In genomic region chr22:39144101-39144815, GRCh38 we compare ENCODE assay signal across 8 cellular contexts. TPM values are rescaled to one million over a fixed set of nuclear protein-coding genes. Genes with fewer than 3 reads are reported as not detected.
DNase-seq lines count a peak whose midpoint lies in the region; ATAC-seq, FAIRE-seq and TF ChIP-seq lines count a peak whose summit lies in the region.

No MANE protein-coding gene starts in this region.

- BruUV-seq in PC-3 (replicated peaks; lab: Mats Ljungman, UMichigan) = TSS peak; percentile 36

- no peaks in the 10 kb centered on the region for H3K36me3 ChIP-seq in PC-3 (ENCODE audit: low read depth, low read length)
- H3K36me3 ChIP-seq in iPS DF 6.9 (ENCODE audit: control insufficient read depth, insufficient read depth, low read length) = no peaks in the 10 kb centered on the region
- H3K36me3 ChIP-seq in small intestine (ENCODE audit: control insufficient read depth in 2 of 2, insufficient read depth in 2 of 2, low read length in 2 of 2) = no peaks in the 10 kb centered on the region

- no peaks in the 10 kb centered on the region for H4K20me1 ChIP-seq in PC-3 (ENCODE audit: low read length)

- no peak overlapping the region for H3K27ac ChIP-seq in PC-3 (ENCODE audit: low read length)
- no peak overlapping the region for H3K27ac ChIP-seq in iPS DF 6.9 (ENCODE audit: low read length)
- H3K27ac ChIP-seq in small intestine (ENCODE audit: low read depth in 1 of 2, low read length in 1 of 2) = peak overlapping the region in 1 of 2 donors; percentile 76

- no peaks in the 10 kb centered on the region for H3K79me2 ChIP-seq in PC-3 (ENCODE audit: low read length)

- peak; percentile 32 for DNase-seq in COLO668 (lab: John Stamatoyannopoulos, UW; ENCODE audit: unreplicated experiment)
- DNase-seq in PC-3 = peak; percentile 17
- peak; percentile 42 for DNase-seq in activated naive CD8-positive, alpha-beta T cell treated with anti-CD3 and anti-CD28 coated beads, Interleukin-2, amount 50 U/mL, for 16 hours (ENCODE audit: low read depth, low spot score)
- DNase-seq in iPS DF 6.9 (ENCODE audit: low read depth, low spot score) = no peak
- DNase-seq in small intestine = peak; percentile 66
- no peak for DNase-seq in 8988T
- no peak for DNase-seq in DMS153 treated with DMSO at 0.1 percent for 48 hours (lab: John Stamatoyannopoulos, UW; ENCODE audit: unreplicated experiment)

- no peaks in the 10 kb centered on the region for H3K9me3 ChIP-seq in PC-3 (ENCODE audit: low read length)
- no peaks in the 10 kb centered on the region for H3K9me3 ChIP-seq in iPS DF 6.9 (ENCODE audit: control insufficient read depth, insufficient read depth, low read length)
- no peaks in the 10 kb centered on the region for H3K9me3 ChIP-seq in small intestine (ENCODE audit: control insufficient read depth, low read depth)

- no peaks in the 10 kb centered on the region for H3F3A ChIP-seq in PC-3 (ENCODE audit: low read length, unreplicated experiment)

- WGBS in iPS DF 6.9 (ENCODE audit: insufficient coverage, insufficient read length) = no CpG with 5 or more reads among the region's 22 CpGs
- 7 to 11% (median 10%) methylated on average over 22 of the region's 22 CpGs for whole genome bisulfite sequencing in small intestine, 3 donors

- intact Hi-C loops in PC-3 (cut with micrococcal nuclease) = no loop called here

- H3K4me1 ChIP-seq in PC-3 (ENCODE audit: insufficient read depth, low read length) (peaks cover 10% of the 10 kb centered on the region; the same call in 1 of the 2 replicates), iPS DF 6.9 (ENCODE audit: control insufficient read depth, insufficient read depth, low read length) (peaks cover 12% of the 10 kb centered on the region), small intestine (ENCODE audit: control insufficient read depth in 2 of 2, insufficient read depth in 1 of 2, low read depth in 1 of 2, low read length in 1 of 2) (peaks cover 0 to 5% of the 10 kb centered on the region in 2 donors)

- no peaks in the 10 kb centered on the region for H3K9me2 ChIP-seq in PC-3 (replicated peaks; ENCODE audit: low read length)

- H3K27me3 ChIP-seq in PC-3 (ENCODE audit: low read length) (no peaks in the 10 kb centered on the region), iPS DF 6.9 (ENCODE audit: control insufficient read depth, insufficient read depth, low read length) (no peaks in the 10 kb centered on the region), small intestine (ENCODE audit: control insufficient read depth in 2 of 2, insufficient read depth in 2 of 2, low read length in 2 of 2) (no peaks in the 10 kb centered on the region)

- no peak for FAIRE-seq in small intestine (lab: Jason Lieb, UNC)

- CTCF ChIA-PET in PC-3 (lab: Charles Lee) = no interaction called here

- no peak for TF ChIP-seq CTCF in PC-3 (conservative IDR thresholded peaks at IDR 0.05; ENCODE audit: low read depth, low read length)

- H3K4me3 ChIP-seq in PC-3 (ENCODE audit: low read length) (peak overlapping the region; percentile 85), iPS DF 6.9 (ENCODE audit: low read length) (peak overlapping the region; percentile 81; the same call in 1 of the 2 replicates), small intestine (ENCODE audit: low read depth in 1 of 2, low read length in 2 of 2) (peak overlapping the region; percentile 72 to 75)

- ATAC-seq in GM21619 (IDR thresholded peaks at IDR 0.05; ENCODE audit: unreplicated experiment) = peak; percentile 35
- peak; percentile 39 for ATAC-seq in PC-3

- H3K4me2 ChIP-seq in PC-3 (ENCODE audit: low read length) = peak overlapping the region; percentile 98

- peak overlapping the region; percentile 73; the same call in 1 of the 2 replicates for H3K9ac ChIP-seq in PC-3 (ENCODE audit: low read length)

- POLR2A ChIA-PET in PC-3 (lab: Charles Lee; ENCODE audit: unreplicated experiment) = no interaction called here

- H2AFZ ChIP-seq in PC-3 (ENCODE audit: low read length) = peak overlapping the region; percentile 86

RNA-seq across cellular contexts. Expression of gene CBX7, which starts 8.2 kb away (rescaled TPM):
- 8.0 and 8.6 TPM in 2 replicates for total RNA-seq in PC-3 (2014; rRNA removed)
- polyA plus RNA-seq in small intestine = 10 to 100 TPM in 2 of 3 donors, 1 to 10 TPM in 1; 9.8 to 29.8 (median 22.2) TPM

RNA-seq across cellular contexts. Expression of gene APOBEC3H, which starts 47.2 kb away (rescaled TPM):
- total RNA-seq in PC-3 (2014; rRNA removed) = 0.87 TPM in 1 of 2 replicates, not detected in the other
- under 1 TPM in 1 of 3 donors, not detected in 2; 0.12 TPM for polyA plus RNA-seq in small intestine

Comparison
In these comparisons a context has a peak if more than half of its experiments do, and no peak if none do; other contexts are left out.
1. DNase-seq: peak in COLO668 (single experiment), PC-3 (single experiment), activated naive CD8-positive, alpha-beta T cell treated with anti-CD3 and anti-CD28 coated beads, Interleukin-2, amount 50 U/mL, for 16 hours (single experiment) and small intestine (single experiment); none in iPS DF 6.9 (single experiment), 8988T (single experiment) and DMS153 treated with DMSO at 0.1 percent for 48 hours (single experiment).
2. Peak in every context shown above with its lines, with median percentiles within 50 percentile points of each other: H3K4me3 ChIP-seq.